Comparison of ENCODE assay signal across 24 cellular contexts in the genomic region with DNA sequence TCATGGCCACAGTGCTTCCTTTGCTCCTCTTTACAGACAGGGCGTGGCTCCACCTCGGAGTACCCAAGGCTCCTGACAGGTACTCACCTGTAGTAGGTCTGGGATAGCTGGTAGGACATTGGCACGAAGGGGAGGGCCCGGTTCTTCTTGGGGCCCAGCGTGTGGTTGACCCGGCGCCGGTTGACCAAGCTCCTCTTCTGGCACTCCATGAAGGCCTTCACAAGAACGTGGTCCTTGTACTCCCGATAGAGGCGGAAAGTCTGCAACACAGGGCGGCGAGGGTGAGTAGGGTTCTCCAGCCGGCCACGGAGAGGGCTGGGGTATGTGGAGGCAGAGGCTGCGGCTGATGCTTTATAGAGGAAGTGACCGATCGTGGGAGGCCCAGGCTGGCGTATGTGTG.
"Had no signal": no experiment of that assay in that cellular context is flagged by ENCODE, and none has a peak within 500 bp of the region (broad histone marks: within the 10 kb centered on the region; RNA-seq: fewer than 3 reads in every experiment).

No MANE protein-coding gene starts in this region.

- H3K4me1 Mint-ChIP-seq: mesothelial cell of epicardium; stimulated activated memory B cell treated with anti-CD40 and anti-IgM and Interleukin-4, amounts not matched to agents 10 μg/mL and 1 μg/mL and 100 μg/mL, for 72 hours; WTC11 had no signal

- H3K4me1 ChIP-seq: breast epithelium, colonic mucosa, pancreas, transverse colon, uterus had no signal

- H3K9me3 ChIP-seq: breast epithelium, colonic mucosa, heart left ventricle, lower lobe of right lung, neutrophil, pancreas, transverse colon, uterus had no signal

- DNase-seq: activated CD8-positive, alpha-beta memory T cell treated with anti-CD3 and anti-CD28 coated beads, Interleukin-2, amount 50 U/mL, for 4 hours; activated T-cell treated with anti-CD3 and anti-CD28 coated beads, Interleukin-2, amount 50 U/mL, for 24 hours; amniotic stem cell; colonic mucosa; dorsolateral prefrontal cortex; effector memory CD8-positive, alpha-beta T cell; heart left ventricle; left colon; lower lobe of right lung; natural killer cell; small intestine; stimulated activated CD4-positive, alpha-beta T cell treated with anti-CD3 and anti-CD28 coated beads, Interleukin-15, amount 100 ng/mL, for 24 hours; T1000; transverse colon; uterus had no signal

- H3K9me3 Mint-ChIP-seq: activated naive CD4-positive, alpha-beta T cell treated with anti-CD3 and anti-CD28 coated beads, Interleukin-2, amount 50 U/mL, for 72 hours; activated T-cell treated with anti-CD3 and anti-CD28 coated beads, Interleukin-2, amount 50 U/mL, for 24 hours; activated T-helper 17 cell treated with anti-CD3 and anti-CD28 coated beads, Interleukin-2, amount 50 U/mL, for 72 hours; central memory CD8-positive, alpha-beta T cell; effector memory CD8-positive, alpha-beta T cell; natural killer cell; stimulated activated memory B cell treated with anti-CD40 and anti-IgM and Interleukin-4, amounts not matched to agents 10 μg/mL and 1 μg/mL and 100 μg/mL, for 72 hours; WTC11 had no signal

- H3K4me3 Mint-ChIP-seq: activated T-cell treated with anti-CD3 and anti-CD28 coated beads, Interleukin-2, amount 50 U/mL, for 24 hours; activated T-helper 17 cell treated with anti-CD3 and anti-CD28 coated beads, Interleukin-2, amount 50 U/mL, for 72 hours; central memory CD8-positive, alpha-beta T cell; effector memory CD8-positive, alpha-beta T cell; mesothelial cell of epicardium; natural killer cell; stimulated activated memory B cell treated with anti-CD40 and anti-IgM and Interleukin-4, amounts not matched to agents 10 μg/mL and 1 μg/mL and 100 μg/mL, for 72 hours; WTC11 had no signal

- H3K36me3 ChIP-seq: uterus had no signal

- H3K27ac Mint-ChIP-seq: effector memory CD8-positive, alpha-beta T cell; mesothelial cell of epicardium; stimulated activated memory B cell treated with anti-CD40 and anti-IgM and Interleukin-4, amounts not matched to agents 10 μg/mL and 1 μg/mL and 100 μg/mL, for 72 hours had no signal

- H3K27ac ChIP-seq: breast epithelium, colonic mucosa, dorsolateral prefrontal cortex, heart left ventricle, neutrophil, pancreas, transverse colon, uterus had no signal

- H3K27me3 Mint-ChIP-seq: activated T-cell treated with anti-CD3 and anti-CD28 coated beads, Interleukin-2, amount 50 U/mL, for 24 hours; activated T-helper 17 cell treated with anti-CD3 and anti-CD28 coated beads, Interleukin-2, amount 50 U/mL, for 72 hours; central memory CD8-positive, alpha-beta T cell; effector memory CD8-positive, alpha-beta T cell; stimulated activated memory B cell treated with anti-CD40 and anti-IgM and Interleukin-4, amounts not matched to agents 10 μg/mL and 1 μg/mL and 100 μg/mL, for 72 hours had no signal

- ATAC-seq: activated naive CD4-positive, alpha-beta T cell treated with anti-CD3 and anti-CD28 coated beads, Interleukin-2, amount 50 U/mL, for 72 hours; activated T-helper 17 cell treated with anti-CD3 and anti-CD28 coated beads, Interleukin-2, amount 50 U/mL, for 72 hours; effector memory CD8-positive, alpha-beta T cell; left colon; natural killer cell; stimulated activated memory B cell treated with anti-CD40 and anti-IgM and Interleukin-4, amounts not matched to agents 10 μg/mL and 1 μg/mL and 100 μg/mL, for 72 hours; WTC11 had no signal

- H3K27me3 ChIP-seq: breast epithelium, colonic mucosa, dorsolateral prefrontal cortex, heart left ventricle, neutrophil, pancreas, transverse colon, uterus had no signal

- H3K4me3 ChIP-seq: breast epithelium, colonic mucosa, dorsolateral prefrontal cortex, heart left ventricle, lower lobe of right lung, pancreas, transverse colon, uterus had no signal
